In genomic region chr10:102826148-102826796, GRCh38 we compare ENCODE assay signal across 11 cellular contexts. TPM values are rescaled to one million over a fixed set of nuclear protein-coding genes. Genes with fewer than 3 reads are reported as not detected.
"Had no signal": no experiment of that assay in that cellular context is flagged by ENCODE, and none has a peak within 500 bp of the region (broad histone marks: within the 10 kb centered on the region; RNA-seq: fewer than 3 reads in every experiment).

No MANE protein-coding gene starts in this region.

- H3K27ac Mint-ChIP-seq: GM23338, HFFc6 had no signal

- H3K4me3 Mint-ChIP-seq: GM23338, H9, HFFc6 had no signal

- H3K27ac ChIP-seq: GM23248 had no signal

- H3K36me3 ChIP-seq: HAP-1 had no signal

- H3K9me3 Mint-ChIP-seq: HFFc6 had no signal

- H3K4me1 Mint-ChIP-seq: GM23338 had no signal

- ATAC-seq: GM23338, HCT116 had no signal

- DNase-seq: GM23248, GOT3, H7, H9, HCEC 1CT, HFFc6 had no signal

- H3K9me3 ChIP-seq: HAP-1 had no signal

- H3K4me1 ChIP-seq: HAP-1 had no signal

- H3K4me3 ChIP-seq: GM23248, GM23338, HAP-1 had no signal

RNA-seq across cellular contexts. Expression of gene CYP17A1, which starts 10.9 kb away (rescaled TPM):
- total RNA-seq: GM23248, GM23338, H1, H4, H7, H9, HFFc6 had no signal
- polyA plus RNA-seq: GM23248, GM23338, H1 had no signal

RNA-seq across cellular contexts. Expression of gene AS3MT, which starts 43.0 kb away (rescaled TPM):
- total RNA-seq: H4 had no signal
